In the genomic region with DNA sequence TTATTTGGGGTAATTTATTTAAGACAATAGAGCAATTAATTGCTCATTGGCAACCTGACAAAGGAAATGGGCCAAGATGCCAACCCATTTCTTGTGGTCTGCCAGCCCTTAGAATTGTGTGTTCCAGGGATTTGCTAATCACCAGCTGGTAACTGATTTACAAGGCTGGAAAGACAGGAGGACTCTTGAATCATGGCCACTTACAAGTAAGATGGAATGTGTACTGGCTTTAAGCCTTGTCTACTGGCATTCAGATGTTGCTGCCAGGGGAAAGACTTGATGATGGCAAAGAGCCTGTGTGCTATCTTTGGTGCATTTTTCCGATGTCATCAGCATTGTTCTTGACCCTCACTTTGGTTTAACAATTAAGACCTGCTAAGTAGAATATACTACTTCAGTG, we compare ENCODE assay signal across 15 cellular contexts.
DNase-seq lines count a peak whose midpoint lies in the region; ATAC-seq lines count a peak whose summit lies in the region.
"Had no signal": no experiment of that assay in that cellular context is flagged by ENCODE, and none has a peak within 500 bp of the region (broad histone marks: within the 10 kb centered on the region; RNA-seq: fewer than 3 reads in every experiment).

No MANE protein-coding gene starts in this region.

- H3K36me3 Mint-ChIP-seq in activated T-cell treated with anti-CD3 and anti-CD28 coated beads, Interleukin-2, amount 50 U/mL, for 72 hours (ENCODE audit: insufficient read depth in 2 of 2): no peaks in the 10 kb centered on the region
- H3K36me3 Mint-ChIP-seq: activated naive CD4-positive, alpha-beta T cell treated with anti-CD3 and anti-CD28 coated beads, Interleukin-2, amount 10 ng/mL, durations not matched to agents 7 days and 5 days had no signal

- H3K9me3 Mint-ChIP-seq in activated T-cell treated with anti-CD3 and anti-CD28 coated beads, Interleukin-2, amount 50 U/mL, for 72 hours: no peaks in the 10 kb centered on the region
- H3K9me3 Mint-ChIP-seq: activated naive CD4-positive, alpha-beta T cell treated with anti-CD3 and anti-CD28 coated beads, Interleukin-2, amount 10 ng/mL, durations not matched to agents 7 days and 5 days; naive B cell had no signal

- no peak overlapping the region for H3K4me3 Mint-ChIP-seq in activated T-cell treated with anti-CD3 and anti-CD28 coated beads, Interleukin-2, amount 50 U/mL, for 72 hours
- H3K4me3 Mint-ChIP-seq: activated naive CD4-positive, alpha-beta T cell treated with anti-CD3 and anti-CD28 coated beads, Interleukin-2, amount 10 ng/mL, durations not matched to agents 7 days and 5 days; CD4-positive, CD25-positive, alpha-beta regulatory T cell had no signal

- ATAC-seq in GM18867 (IDR thresholded peaks at IDR 0.05; ENCODE audit: unreplicated experiment): no peak
- ATAC-seq in activated T-cell treated with anti-CD3 and anti-CD28 coated beads, Interleukin-2, amount 50 U/mL, for 72 hours (replicated peaks in 1 of 2): no peak

- H3K27ac Mint-ChIP-seq in activated T-cell treated with anti-CD3 and anti-CD28 coated beads, Interleukin-2, amount 50 U/mL, for 72 hours: no peak overlapping the region
- H3K27ac Mint-ChIP-seq: activated naive CD4-positive, alpha-beta T cell treated with anti-CD3 and anti-CD28 coated beads, Interleukin-2, amount 10 ng/mL, durations not matched to agents 7 days and 5 days; CD4-positive, CD25-positive, alpha-beta regulatory T cell; naive B cell had no signal

- H3K27me3 Mint-ChIP-seq in activated T-cell treated with anti-CD3 and anti-CD28 coated beads, Interleukin-2, amount 50 U/mL, for 72 hours (ENCODE audit: low read depth): no peaks in the 10 kb centered on the region
- H3K27me3 Mint-ChIP-seq: activated naive CD4-positive, alpha-beta T cell treated with anti-CD3 and anti-CD28 coated beads, Interleukin-2, amount 10 ng/mL, durations not matched to agents 7 days and 5 days; CD4-positive, CD25-positive, alpha-beta regulatory T cell; naive B cell had no signal

- DNase-seq in Ammon's horn (ENCODE audit: low spot score) (peak; percentile 54), HT-29 (ENCODE audit: low spot score) (peak; percentile 42), fibroblast of gingiva (ENCODE audit: low read depth) (peak; percentile 91), mucosa of gallbladder (ENCODE audit: low spot score) (peak; percentile 10), SKM-1 treated with dmso at 0.1 percent for 144 hours (lab: John Stamatoyannopoulos, UW; ENCODE audit: unreplicated experiment) (no peak), activated gamma-delta T cell (lab: John Stamatoyannopoulos, UW) (no peak)
- DNase-seq in activated T-cell treated with anti-CD3 and anti-CD28 coated beads, Interleukin-2, amount 50 U/mL, for 72 hours: no peak
- DNase-seq: activated naive CD4-positive, alpha-beta T cell treated with anti-CD3 and anti-CD28 coated beads, Interleukin-2, amount 10 ng/mL, durations not matched to agents 7 days and 5 days; CD4-positive, CD25-positive, alpha-beta regulatory T cell; naive B cell; NCI-H187; NCI-H82; SIG-M5; sigmoid colon had no signal

- H3K4me1 Mint-ChIP-seq in activated T-cell treated with anti-CD3 and anti-CD28 coated beads, Interleukin-2, amount 50 U/mL, for 72 hours (ENCODE audit: low read depth): no peaks in the 10 kb centered on the region
- H3K4me1 Mint-ChIP-seq: activated naive CD4-positive, alpha-beta T cell treated with anti-CD3 and anti-CD28 coated beads, Interleukin-2, amount 10 ng/mL, durations not matched to agents 7 days and 5 days; naive B cell had no signal

Comparison
In these comparisons a context has a peak if more than half of its experiments do, and no peak if none do; other contexts are left out.
1. DNase-seq: peak in Ammon's horn (single experiment), HT-29 (single experiment), fibroblast of gingiva (single experiment) and mucosa of gallbladder (single experiment); none in SKM-1 treated with dmso at 0.1 percent for 144 hours (single experiment), activated T-cell treated with anti-CD3 and anti-CD28 coated beads, Interleukin-2, amount 50 U/mL, for 72 hours (0 of 2) and activated gamma-delta T cell (single experiment).